ENCODE assay signal across 8 cellular contexts in the genomic region with DNA sequence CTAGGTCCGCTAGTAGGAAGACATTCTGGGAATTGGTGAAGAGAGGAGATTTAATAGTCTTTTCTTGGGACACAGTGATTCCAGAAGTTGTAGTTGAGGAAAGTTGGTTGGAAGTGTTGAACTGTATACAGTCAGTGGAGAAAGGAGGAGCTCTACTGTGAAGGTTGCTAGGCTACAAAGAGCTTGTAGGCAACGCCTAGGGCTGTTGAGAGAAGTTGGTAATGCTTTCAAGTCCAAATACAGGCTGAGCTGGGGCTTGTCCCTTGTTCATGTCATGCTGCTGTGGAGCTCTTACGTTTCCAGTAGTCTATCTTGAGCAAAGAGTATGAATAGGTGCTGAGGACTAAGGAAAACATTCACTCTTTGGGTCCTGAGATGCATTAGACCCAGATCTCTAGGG. TPM values are rescaled to one million over a fixed set of nuclear protein-coding genes. Genes with fewer than 3 reads are reported as not detected.
DNase-seq lines count a peak whose midpoint lies in the region; ATAC-seq, FAIRE-seq and TF ChIP-seq lines count a peak whose summit lies in the region.

No MANE protein-coding gene starts in this region.

- H3K36me3 ChIP-seq in GM23248 (ENCODE audit: low read depth) (no peaks in the 10 kb centered on the region), stomach smooth muscle (ENCODE audit: control insufficient read depth in 2 of 2, insufficient read depth in 2 of 2, low read length in 2 of 2) (no peaks in the 10 kb centered on the region)

- peaks cover 13% of the 10 kb centered on the region; the same call in 1 of the 3 replicates for H3K4me1 ChIP-seq in A549
- peaks cover 12% of the 10 kb centered on the region for H3K4me1 ChIP-seq in GM23248 (ENCODE audit: insufficient read depth)
- peaks cover 14% of the 10 kb centered on the region for H3K4me1 ChIP-seq in stomach smooth muscle (ENCODE audit: control insufficient read depth, insufficient read depth, low read length)

- DNase-seq in A549 (ENCODE audit: low read depth in 1 of 2, low spot score in 1 of 2), result peak in 1 of 2 experiments; percentile 1
- DNase-seq in GM23248, result peak; percentile 83
- DNase-seq in activated naive CD4-positive, alpha-beta T cell treated with anti-CD3 and anti-CD28 coated beads, Interleukin-2, amount 50 U/mL, for 72 hours (ENCODE audit: low spot score in 2 of 2), result no peak
- DNase-seq in putamen (ENCODE audit: low spot score), result no peak
- DNase-seq in mucosa of gallbladder (ENCODE audit: low spot score), result no peak
- no peak for DNase-seq in NCI-H1694 (lab: John Stamatoyannopoulos, UW)

- CTCF ChIA-PET in A549 (lab: Yijun Ruan, JAX), result interaction anchor here (0.9 kb wide), 1 partner anchor 137 kb away, joined by 3 read pairs; no protein-coding TSS in a partner anchor

- POLR2A ChIA-PET in A549 (lab: Yijun Ruan, JAX), result no interaction called here

- H3K9me2 ChIP-seq in GM23248 (ENCODE audit: insufficient read depth), result no peaks in the 10 kb centered on the region

- TF ChIP-seq POLR2A in A549 (IDR thresholded peaks at IDR 0.05; ENCODE audit: low read length), result no peak

- WGBS in A549 (ENCODE audit: missing lambda C conversion rate), result 74% methylated on average over 3 of the region's 3 CpGs
- 35 to 42% methylated on average over 3 of the region's 3 CpGs for WGBS in GM23248 (ENCODE audit: low coverage in 1 of 2, low lambda C conversion rate in 2 of 2, missing lambda C conversion rate in 2 of 2), 2 experiments

- in situ Hi-C loops in GM23248 (cut with MboI), result no loop called here

- peak overlapping the region; percentile 79 for H2AFZ ChIP-seq in GM23248

- H3K9me3 Mint-ChIP-seq in activated naive CD4-positive, alpha-beta T cell treated with anti-CD3 and anti-CD28 coated beads, Interleukin-2, amount 50 U/mL, for 72 hours, result no peaks in the 10 kb centered on the region

- H3K4me2 ChIP-seq in A549, result peak overlapping the region; percentile 90
- H3K4me2 ChIP-seq in GM23248 (ENCODE audit: unreplicated experiment), result peak overlapping the region; percentile 91

- TF ChIP-seq RAD21 in A549 (conservative IDR thresholded peaks at IDR 0.05 in 1 of 2, IDR thresholded peaks at IDR 0.05 in 1 of 2), result no peak

- H3K27ac ChIP-seq in A549 (no peak overlapping the region; a peak in 2 of 6 replicates), GM23248 (peak overlapping the region; percentile 48), stomach smooth muscle (ENCODE audit: low read length) (no peak overlapping the region)

- FAIRE-seq in A549 (lab: Jason Lieb, UNC), result no peak

- H3K27me3 ChIP-seq in GM23248 (replicated peaks; ENCODE audit: insufficient read depth) (no peaks in the 10 kb centered on the region), stomach smooth muscle (ENCODE audit: control insufficient read depth in 1 of 2, insufficient read depth in 2 of 2, low read length in 2 of 2) (no peaks in the 10 kb centered on the region)

- H3K9ac ChIP-seq in GM23248, result peak overlapping the region; percentile 92
- H3K9ac ChIP-seq in stomach smooth muscle (ENCODE audit: low read length in 2 of 2), result peak overlapping the region; percentile 52 to 62

- no peaks in the 10 kb centered on the region for H3K9me3 ChIP-seq in A549
- no peaks in the 10 kb centered on the region for H3K9me3 ChIP-seq in GM23248 (ENCODE audit: low read depth)
- no peaks in the 10 kb centered on the region for H3K9me3 ChIP-seq in stomach smooth muscle (ENCODE audit: control insufficient read depth in 2 of 2, low read length in 2 of 2)

- ATAC-seq in A549, result peak in 1 of 2 experiments; percentile 24; a peak in 3 of 6 replicates
- no peak for ATAC-seq in activated naive CD4-positive, alpha-beta T cell treated with anti-CD3 and anti-CD28 coated beads, Interleukin-2, amount 50 U/mL, for 72 hours

- H3K79me2 ChIP-seq in GM23248 (ENCODE audit: insufficient read depth), result peaks cover 60% of the 10 kb centered on the region

- peak overlapping the region; percentile 84 to 88 for H3K27ac Mint-ChIP-seq in activated naive CD4-positive, alpha-beta T cell treated with anti-CD3 and anti-CD28 coated beads, Interleukin-2, amount 50 U/mL, for 72 hours

- H4K20me1 ChIP-seq in GM23248 (ENCODE audit: insufficient read depth), result no peaks in the 10 kb centered on the region

- H3F3A ChIP-seq in GM23248 (ENCODE audit: insufficient read depth), result no peaks in the 10 kb centered on the region

- no peaks in the 10 kb centered on the region for H3K36me3 Mint-ChIP-seq in activated naive CD4-positive, alpha-beta T cell treated with anti-CD3 and anti-CD28 coated beads, Interleukin-2, amount 50 U/mL, for 72 hours

- TF ChIP-seq EP300 in A549 (IDR thresholded peaks at IDR 0.05), result no peak

- TF ChIP-seq CTCF in A549 (IDR thresholded peaks at IDR 0.05), result no peak

- H3K4me3 ChIP-seq in A549, result peak overlapping the region; percentile 52
- peak overlapping the region; percentile 85 for H3K4me3 ChIP-seq in GM23248
- H3K4me3 ChIP-seq in iPS-11a (ENCODE audit: low read depth, low read length), result peak overlapping the region; percentile 80
- H3K4me3 ChIP-seq in stomach smooth muscle (ENCODE audit: low read length in 2 of 2), result peak overlapping the region; percentile 55 to 84

TF ChIP-seq in A549, 52 proteins besides CTCF, POLR2A, EP300 and RAD21:
- no peak for TF ChIP-seq MYC (IDR thresholded peaks at IDR 0.05; ENCODE audit: borderline replicate concordance, low read length)
- no peak for TF ChIP-seq TP53 (CRISPR knock-in tag; IDR thresholded peaks at IDR 0.05)
- no peak for TF ChIP-seq NR3C1 (IDR thresholded peaks at IDR 0.05)
- TF ChIP-seq CHD4 (IDR thresholded peaks at IDR 0.05; ENCODE audit: borderline replicate concordance), result no peak
- no peak for TF ChIP-seq ZC3H11A (IDR thresholded peaks at IDR 0.05)
- no peak for TF ChIP-seq KDM1A (IDR thresholded peaks at IDR 0.05; ENCODE audit: low read depth)
- TF ChIP-seq, protein P1, sequence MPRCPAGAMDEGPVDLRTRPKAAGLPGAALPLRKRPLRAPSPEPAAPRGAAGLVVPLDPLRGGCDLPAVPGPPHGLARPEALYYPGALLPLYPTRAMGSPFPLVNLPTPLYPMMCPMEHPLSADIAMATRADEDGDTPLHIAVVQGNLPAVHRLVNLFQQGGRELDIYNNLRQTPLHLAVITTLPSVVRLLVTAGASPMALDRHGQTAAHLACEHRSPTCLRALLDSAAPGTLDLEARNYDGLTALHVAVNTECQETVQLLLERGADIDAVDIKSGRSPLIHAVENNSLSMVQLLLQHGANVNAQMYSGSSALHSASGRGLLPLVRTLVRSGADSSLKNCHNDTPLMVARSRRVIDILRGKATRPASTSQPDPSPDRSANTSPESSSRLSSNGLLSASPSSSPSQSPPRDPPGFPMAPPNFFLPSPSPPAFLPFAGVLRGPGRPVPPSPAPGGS (IDR thresholded peaks at IDR 0.05), result no peak
- no peak for TF ChIP-seq NPAS2 (CRISPR knock-in tag; IDR thresholded peaks at IDR 0.05; ENCODE audit: borderline replicate concordance)
- TF ChIP-seq, protein P2, sequence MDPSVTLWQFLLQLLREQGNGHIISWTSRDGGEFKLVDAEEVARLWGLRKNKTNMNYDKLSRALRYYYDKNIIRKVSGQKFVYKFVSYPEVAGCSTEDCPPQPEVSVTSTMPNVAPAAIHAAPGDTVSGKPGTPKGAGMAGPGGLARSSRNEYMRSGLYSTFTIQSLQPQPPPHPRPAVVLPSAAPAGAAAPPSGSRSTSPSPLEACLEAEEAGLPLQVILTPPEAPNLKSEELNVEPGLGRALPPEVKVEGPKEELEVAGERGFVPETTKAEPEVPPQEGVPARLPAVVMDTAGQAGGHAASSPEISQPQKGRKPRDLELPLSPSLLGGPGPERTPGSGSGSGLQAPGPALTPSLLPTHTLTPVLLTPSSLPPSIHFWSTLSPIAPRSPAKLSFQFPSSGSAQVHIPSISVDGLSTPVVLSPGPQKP (IDR thresholded peaks at IDR 0.05; ENCODE audit: low read depth, low read length), result no peak
- no peak for TF ChIP-seq PHF8 (IDR thresholded peaks at IDR 0.05; ENCODE audit: borderline replicate concordance, low read depth)
- no peak for TF ChIP-seq ZNF302 (CRISPR knock-in tag; IDR thresholded peaks at IDR 0.05)
- TF ChIP-seq SMC3 (IDR thresholded peaks at IDR 0.05), result no peak

RNA-seq across cellular contexts. Expression of a gene that starts 1.1 kb away (rescaled TPM):
- polyA plus RNA-seq in A549 (2011; rRNA removed) (10.9 and 11.9 TPM in 2 replicates), A549 (2017; fragmentation: RNase III; extraction: RNeasy Plus Mini Kit Qiagen cat#74134 plus additional on column Dnase treatment) (5.9 to 6.6 TPM (median 6.1 TPM) in 3 replicates), GM23248 (2016; fragmentation: Nextera tagmentation; extraction: Ambion mirVana) (10.9 and 13.0 TPM in 2 replicates)
- polyA plus RNA-seq in A549 (2012; cell fraction: cytosol; rRNA removed), result 1.8 and 2.4 TPM in 2 replicates
- polyA plus RNA-seq in A549 (2012; cell fraction: nucleus; rRNA removed), result 1.8 and 4.1 TPM in 2 replicates
- 8.0 and 12.4 TPM in 2 replicates for polyA minus RNA-seq in A549 (2011; rRNA and poly(A)+ RNA removed)
- 20.6 and 27.9 TPM in 2 replicates for total RNA-seq in GM23248 (2014; rRNA removed; shearing (Covaris generic))
- 1 to 10 TPM; 6.9 to 9.4 TPM for total RNA-seq in activated naive CD4-positive, alpha-beta T cell treated with anti-CD3 and anti-CD28 coated beads, Interleukin-2, amount 50 U/mL, for 72 hours
- total RNA-seq in mucosa of gallbladder, result 27.4 TPM
